In the genomic region with DNA sequence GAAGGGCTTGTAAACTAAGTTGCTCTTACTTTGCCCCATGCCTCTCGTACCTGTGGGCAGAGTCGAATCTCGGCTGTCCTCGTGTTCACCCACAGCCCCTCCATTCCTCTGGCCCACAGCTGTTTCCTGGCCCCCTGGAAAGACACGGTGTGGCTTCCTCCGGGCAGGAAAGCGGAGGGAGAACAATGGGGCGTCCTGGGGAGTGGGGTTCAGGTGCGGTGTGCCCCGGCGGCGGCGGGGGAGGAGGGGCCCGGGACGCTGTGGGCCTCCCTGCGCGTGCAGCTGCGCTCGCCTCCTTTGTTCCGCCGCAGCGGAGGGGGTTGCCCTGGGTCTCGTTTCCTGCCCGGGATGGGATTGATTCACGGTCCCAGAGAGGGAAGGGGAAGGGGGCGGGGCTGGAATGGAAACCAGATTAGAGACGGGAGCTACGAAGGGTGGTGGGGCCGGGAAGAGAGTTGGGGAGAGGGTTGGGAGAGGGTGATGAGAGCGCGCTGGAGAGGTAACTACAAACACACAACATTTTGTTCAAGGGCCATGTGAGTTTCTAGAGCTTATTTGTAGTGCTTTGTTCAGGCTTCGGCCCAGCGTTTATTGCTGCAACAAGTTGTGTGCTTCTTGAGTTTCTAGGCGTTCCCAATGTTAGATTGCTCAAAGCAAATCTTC, we compare ENCODE assay signal across 8 cellular contexts. TPM values are rescaled to one million over a fixed set of nuclear protein-coding genes. Genes with fewer than 3 reads are reported as not detected.
A peak's percentile ranks its signal among the peaks of the same experiment; 100 is the strongest.
DNase-seq lines count a peak whose midpoint lies in the region; ATAC-seq and TF ChIP-seq lines count a peak whose summit lies in the region.

No MANE protein-coding gene starts in this region.

- POLR2A ChIA-PET in activated CD8-positive, alpha-beta T cell treated with anti-CD3 and anti-CD28 coated beads for 36 hours (lab: Charles Lee): interaction anchor here (0.7 to 1.3 kb wide), 5 partner anchors 51 to 364 kb away, joined by 3 read pairs; no protein-coding TSS in a partner anchor

- peaks cover 1% of the 10 kb centered on the region for H3K36me3 Mint-ChIP-seq in activated CD8-positive, alpha-beta T cell treated with anti-CD3 and anti-CD28 coated beads for 36 hours (ENCODE audit: low read depth)
- no peaks in the 10 kb centered on the region for H3K36me3 Mint-ChIP-seq in naive B cell

- peaks cover 20% of the 10 kb centered on the region for H3K4me1 Mint-ChIP-seq in activated CD8-positive, alpha-beta T cell treated with anti-CD3 and anti-CD28 coated beads for 36 hours (ENCODE audit: low read depth)
- peaks cover 10 to 46% (median 34%) of the 10 kb centered on the region in 3 donors for H3K4me1 Mint-ChIP-seq in naive B cell

- no peaks in the 10 kb centered on the region for H3K36me3 ChIP-seq in upper lobe of right lung

- H3K27me3 Mint-ChIP-seq in activated CD8-positive, alpha-beta T cell treated with anti-CD3 and anti-CD28 coated beads for 36 hours: peaks cover 6% of the 10 kb centered on the region
- H3K27me3 Mint-ChIP-seq in naive B cell: peaks cover 0 to 8% (median 2%) of the 10 kb centered on the region in 3 donors

- H3K4me3 ChIP-seq in AG10803 (ENCODE audit: low read length) (peak overlapping the region; percentile 93), upper lobe of right lung (peak overlapping the region; percentile 77)

- H3K4me1 ChIP-seq in upper lobe of right lung: peaks cover 35% of the 10 kb centered on the region

- no peaks in the 10 kb centered on the region for H3K9me3 ChIP-seq in upper lobe of right lung

- DNase-seq in AG10803 (ENCODE audit: low read depth) (peak; percentile 65), GM20000 (ENCODE audit: low spot score) (peak; percentile 17), NCI-H2029 (lab: John Stamatoyannopoulos, UW) (peak; percentile 59), fibroblast of gingiva (ENCODE audit: low read depth) (peak; percentile 68), naive B cell (peak; percentile 18), upper lobe of right lung (peak; percentile 86), occipital lobe (lab: John Stamatoyannopoulos, UW) (no peak)
- DNase-seq in activated CD8-positive, alpha-beta T cell treated with anti-CD3 and anti-CD28 coated beads for 36 hours: peak; percentile 58

- peak; percentile 49 for ATAC-seq in activated CD8-positive, alpha-beta T cell treated with anti-CD3 and anti-CD28 coated beads for 36 hours
- ATAC-seq in naive B cell (ENCODE audit: low read depth in 2 of 2) (peak; percentile 19 to 22), upper lobe of right lung (peak; percentile 69)

- CTCF ChIA-PET in activated CD8-positive, alpha-beta T cell treated with anti-CD3 and anti-CD28 coated beads for 36 hours (lab: Charles Lee): interaction anchor here (0.9 to 4.6 kb wide), 7 partner anchors 9 to 229 kb away, joined by 3 to 26 read pairs (median 3); no protein-coding TSS in a partner anchor

- H3K9me3 Mint-ChIP-seq in activated CD8-positive, alpha-beta T cell treated with anti-CD3 and anti-CD28 coated beads for 36 hours: no peaks in the 10 kb centered on the region
- H3K9me3 Mint-ChIP-seq in naive B cell: no peaks in the 10 kb centered on the region

- TF ChIP-seq CTCF in AG10803 (conservative IDR thresholded peaks at IDR 0.05; ENCODE audit: low read length) (no peak), GM20000 (IDR thresholded peaks at IDR 0.05; ENCODE audit: extremely low read depth, missing control alignments) (no peak), upper lobe of right lung (IDR thresholded peaks at IDR 0.05) (no peak)
- no peak for TF ChIP-seq CTCF in activated CD8-positive, alpha-beta T cell treated with anti-CD3 and anti-CD28 coated beads for 36 hours (IDR thresholded peaks at IDR 0.05)

- H3K27ac ChIP-seq in upper lobe of right lung: peak overlapping the region; percentile 85

- no peaks in the 10 kb centered on the region for H3K27me3 ChIP-seq in upper lobe of right lung

- peak overlapping the region; percentile 67 for H3K27ac Mint-ChIP-seq in activated CD8-positive, alpha-beta T cell treated with anti-CD3 and anti-CD28 coated beads for 36 hours
- peak overlapping the region in 3 of 6 donors; percentile 46 to 78 (median 63) for H3K27ac Mint-ChIP-seq in naive B cell

- intact Hi-C loops in activated CD8-positive, alpha-beta T cell treated with anti-CD3 and anti-CD28 coated beads for 36 hours (cut with micrococcal nuclease): loop anchor here (10.0 kb wide), 1 partner anchor 259 kb away; no protein-coding TSS in a partner anchor
- intact Hi-C loops in upper lobe of right lung (cut with DNase I): no loop called here

- peak overlapping the region; percentile 83 for H3K4me3 Mint-ChIP-seq in activated CD8-positive, alpha-beta T cell treated with anti-CD3 and anti-CD28 coated beads for 36 hours
- peak overlapping the region; percentile 80 to 95 (median 86) for H3K4me3 Mint-ChIP-seq in naive B cell

RNA-seq across cellular contexts. Expression of a gene that starts 0.8 kb away (rescaled TPM):
- 10 to 100 TPM; 43.2 to 44.8 TPM for total RNA-seq in activated CD8-positive, alpha-beta T cell treated with anti-CD3 and anti-CD28 coated beads for 36 hours
- polyA plus RNA-seq in naive B cell (ENCODE audit: low read depth in 6 of 6): 10 to 100 TPM in 5 of 6 donors, 1 to 10 TPM in 1; 4.6 to 25.4 (median 13.1) TPM
- total RNA-seq in upper lobe of right lung (231 TPM), occipital lobe (49.4 TPM)
